Comparison of ENCODE assay signal across 8 cellular contexts in the genomic region with DNA sequence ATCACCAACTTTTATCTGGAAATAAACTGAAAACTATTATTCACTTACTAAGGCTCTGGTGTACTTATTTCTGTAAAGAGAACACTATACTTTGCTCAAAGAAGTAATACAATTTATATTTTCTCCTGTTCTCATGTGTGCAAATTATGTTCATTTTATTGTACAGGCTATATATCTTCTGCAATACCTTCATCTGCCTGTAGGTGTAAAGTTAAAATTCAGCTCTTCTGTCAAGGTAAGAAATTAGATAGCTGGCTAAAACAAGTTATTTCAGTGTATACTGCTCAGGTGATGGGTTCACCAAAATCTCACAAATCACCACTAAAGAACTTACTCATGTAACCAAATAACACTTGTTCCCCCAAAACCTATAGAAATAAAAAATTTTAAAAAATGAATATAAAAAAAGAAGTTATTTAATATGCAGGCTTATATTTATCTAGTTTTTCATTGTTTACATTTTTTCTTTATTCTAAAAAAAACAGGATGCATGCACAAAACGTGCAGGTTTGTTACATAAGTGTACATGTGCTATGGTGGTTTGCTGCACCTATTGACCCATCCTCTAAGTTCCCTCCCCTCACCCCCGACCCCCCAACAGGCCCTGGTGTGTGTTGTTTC.
DNase-seq lines count a peak whose midpoint lies in the region; ATAC-seq, FAIRE-seq and TF ChIP-seq lines count a peak whose summit lies in the region.

No MANE protein-coding gene starts in this region.

- H2AFZ ChIP-seq in endothelial cell of umbilical vein (ENCODE audit: low read depth, low read length) = no peak overlapping the region

- DNase-seq in BJ (ENCODE audit: low read depth) = no peak
- peak; percentile 14 to 39 for DNase-seq in Kasumi-1 (lab: John Stamatoyannopoulos, UW)
- peak; percentile 17 for DNase-seq in endothelial cell of umbilical vein (ENCODE audit: low read depth, low spot score)
- DNase-seq in C1 segment of cervical spinal cord (lab: John Stamatoyannopoulos, UW) = no peak

- H3K4me3 ChIP-seq in BJ (ENCODE audit: low read depth, low read length) (no peak overlapping the region), endothelial cell of umbilical vein (replicated peaks in 1 of 3; ENCODE audit: insufficient read depth in 1 of 3, low read depth in 1 of 3, low read length in 3 of 3) (no peak overlapping the region)

- H3K4me1 ChIP-seq in endothelial cell of umbilical vein (ENCODE audit: control insufficient read depth, extremely low read depth, insufficient read depth, low read length) = no peaks in the 10 kb centered on the region

- TF ChIP-seq POLR2A in endothelial cell of umbilical vein (IDR thresholded peaks at IDR 0.05; ENCODE audit: low read depth, low read length) = no peak

- POLR2A ChIA-PET in BJ (lab: Charles Lee) = no interaction called here
- POLR2A ChIA-PET in endothelial cell of umbilical vein (lab: Charles Lee) = no interaction called here

- H3K27me3 ChIP-seq in BJ (ENCODE audit: control insufficient read depth, insufficient read depth, low read length) = no peaks in the 10 kb centered on the region
- no peaks in the 10 kb centered on the region for H3K27me3 ChIP-seq in endothelial cell of umbilical vein (ENCODE audit: control insufficient read depth in 2 of 2, insufficient read depth in 2 of 2, low read length in 2 of 2)

- no TSS peak for BruUV-seq in endothelial cell of umbilical vein (replicated peaks; lab: Mats Ljungman, UMichigan)

- H3K27ac ChIP-seq in endothelial cell of umbilical vein (ENCODE audit: insufficient read depth, low read depth, low read length) = no peak overlapping the region

- intact Hi-C loops in endothelial cell of umbilical vein (cut with micrococcal nuclease) = no loop called here

- dilution Hi-C loops in endothelial cell of umbilical vein (cut with MboI; ENCODE audit: extremely low pct_ligation_motif_present, low sequenced_read_pairs) = no loop called here

- FAIRE-seq in endothelial cell of umbilical vein (lab: Jason Lieb, UNC) = no peak

- H3K36me3 ChIP-seq in BJ (ENCODE audit: control insufficient read depth, insufficient read depth, low read length) (no peaks in the 10 kb centered on the region), endothelial cell of umbilical vein (ENCODE audit: control insufficient read depth in 2 of 2, extremely low read depth in 1 of 2, insufficient read depth in 2 of 2, low read length in 2 of 2) (no peaks in the 10 kb centered on the region)

- H3K9ac ChIP-seq in endothelial cell of umbilical vein (replicated peaks; ENCODE audit: extremely low read depth, insufficient read depth, low read length) = no peak overlapping the region

- ATAC-seq in GM19035 (IDR thresholded peaks at IDR 0.05; ENCODE audit: unreplicated experiment) (peak; percentile 70), GM21825 (IDR thresholded peaks at IDR 0.05; ENCODE audit: unreplicated experiment) (no peak), GM18520 (IDR thresholded peaks at IDR 0.05; ENCODE audit: unreplicated experiment) (no peak), GM19397 (IDR thresholded peaks at IDR 0.05; ENCODE audit: unreplicated experiment) (no peak)

- H3K9me1 ChIP-seq in endothelial cell of umbilical vein (replicated peaks; ENCODE audit: control insufficient read depth, extremely low read depth, insufficient read depth, low read length) = no peaks in the 10 kb centered on the region

- no peaks in the 10 kb centered on the region for H4K20me1 ChIP-seq in endothelial cell of umbilical vein (replicated peaks; ENCODE audit: control insufficient read depth, extremely low read depth, insufficient read depth, low read length)

- CTCF ChIA-PET in BJ (lab: Yijun Ruan, JAX) (interaction anchor here (0.6 to 1.8 kb wide), 3 partner anchors 11 to 125 kb away, joined by 3 to 6 read pairs (median 4); no protein-coding TSS in a partner anchor), endothelial cell of umbilical vein (lab: Charles Lee) (interaction anchor here (0.7 to 1.4 kb wide), 8 partner anchors 8 to 79 kb away, joined by 3 to 8 read pairs (median 4); no protein-coding TSS in a partner anchor)

- no peak overlapping the region for H3K4me2 ChIP-seq in endothelial cell of umbilical vein (ENCODE audit: insufficient read depth, low read length)

- no peaks in the 10 kb centered on the region for H3K9me3 ChIP-seq in endothelial cell of umbilical vein (replicated peaks; ENCODE audit: control insufficient read depth, insufficient read depth, low read length)

- peak; percentile 26; the same call in 1 of the 2 replicates for TF ChIP-seq CTCF in BJ (IDR thresholded peaks at IDR 0.05; ENCODE audit: insufficient read depth, low read depth, low read length)
- TF ChIP-seq CTCF in endothelial cell of umbilical vein (IDR thresholded peaks at IDR 0.05; ENCODE audit: extremely low read depth in 1 of 2, insufficient read depth in 1 of 2, low read depth in 1 of 2, low read length in 2 of 2) = peak in 1 of 2 donors; percentile 17

- no peaks in the 10 kb centered on the region for H3K79me2 ChIP-seq in endothelial cell of umbilical vein (ENCODE audit: control insufficient read depth, insufficient read depth, low read length)

TF ChIP-seq in endothelial cell of umbilical vein, 7 proteins besides CTCF, POLR2A, EP300 and RAD21:
- TF ChIP-seq FOS (IDR thresholded peaks at IDR 0.05; ENCODE audit: borderline replicate concordance, insufficient read depth, low read length) = no peak
- TF ChIP-seq, protein P1, sequence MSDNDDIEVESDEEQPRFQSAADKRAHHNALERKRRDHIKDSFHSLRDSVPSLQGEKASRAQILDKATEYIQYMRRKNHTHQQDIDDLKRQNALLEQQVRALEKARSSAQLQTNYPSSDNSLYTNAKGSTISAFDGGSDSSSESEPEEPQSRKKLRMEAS (IDR thresholded peaks at IDR 0.05; ENCODE audit: insufficient read depth, insufficient read length) = no peak
- no peak for TF ChIP-seq GATA2 (IDR thresholded peaks at IDR 0.05; ENCODE audit: insufficient read depth, insufficient read length, low read depth, low read length)
- no peak for TF ChIP-seq POLR2AphosphoS5 (IDR thresholded peaks at IDR 0.05; ENCODE audit: insufficient read depth, low read depth, low read length)
- TF ChIP-seq JUN (IDR thresholded peaks at IDR 0.05; ENCODE audit: borderline replicate concordance, insufficient read depth, insufficient read length, low read depth) = no peak
- TF ChIP-seq EZH2 (IDR thresholded peaks at IDR 0.05; ENCODE audit: borderline replicate concordance, low read depth, low read length, severe bottlenecking) = no peak
- TF ChIP-seq MYC (IDR thresholded peaks at IDR 0.05; ENCODE audit: low read depth, low read length) = no peak

Comparison
In these comparisons a context has a peak if more than half of its experiments do, and no peak if none do; other contexts are left out.
1. DNase-seq: peak in Kasumi-1 (2 of 2) and endothelial cell of umbilical vein (single experiment); none in BJ (single experiment) and C1 segment of cervical spinal cord (0 of 14).